Comparison of ENCODE assay signal across 34 cellular contexts in genomic region chr11:112617089-112617407, GRCh38.
"Had no signal": no experiment of that assay in that cellular context is flagged by ENCODE, and none has a peak within 500 bp of the region (broad histone marks: within the 10 kb centered on the region; RNA-seq: fewer than 3 reads in every experiment).

No MANE protein-coding gene starts in this region.

- H3K27me3 ChIP-seq: adrenal gland, body of pancreas, breast epithelium, cardiac muscle cell, colonic mucosa, dorsolateral prefrontal cortex had no signal

- H3K4me1 Mint-ChIP-seq: activated B cell treated with CpG ODN at 0.5 μM for 24 hours; activated naive CD4-positive, alpha-beta T cell treated with anti-CD3 and anti-CD28 coated beads, Interleukin-2, amount 50 U/mL, for 24 hours; activated naive CD8-positive, alpha-beta T cell treated with anti-CD3 and anti-CD28 coated beads for 36 hours; activated naive CD8-positive, alpha-beta T cell treated with anti-CD3 and anti-CD28 coated beads, Interleukin-2, amount 50 U/mL, for 24 hours; activated T-helper 17 cell treated with anti-CD3 and anti-CD28 coated beads, Interleukin-2, amount 50 U/mL, for 72 hours; T-helper 17 cell had no signal

- H3K4me3 Mint-ChIP-seq: activated B cell treated with CpG ODN at 0.5 μM for 24 hours; activated CD8-positive, alpha-beta T cell treated with anti-CD3 and anti-CD28 coated beads for 36 hours; activated naive CD4-positive, alpha-beta T cell treated with anti-CD3 and anti-CD28 coated beads for 36 hours; activated naive CD4-positive, alpha-beta T cell treated with anti-CD3 and anti-CD28 coated beads, Interleukin-2, amount 50 U/mL, for 24 hours; activated naive CD8-positive, alpha-beta T cell treated with anti-CD3 and anti-CD28 coated beads for 36 hours; activated naive CD8-positive, alpha-beta T cell treated with anti-CD3 and anti-CD28 coated beads, Interleukin-2, amount 50 U/mL, for 24 hours; activated T-cell treated with anti-CD3 and anti-CD28 coated beads, Interleukin-2, amount 50 U/mL, for 4 hours; activated T-helper 17 cell treated with anti-CD3 and anti-CD28 coated beads, Interleukin-2, amount 50 U/mL, for 72 hours; endodermal cell; T-helper 17 cell; T-helper 2 cell treated with Interferon-gamma antibody and Interleukin-4, amounts not matched to agents 5 μg/mL and 100 μg/mL, for 36 hours had no signal

- DNase-seq: activated B cell treated with CpG ODN at 0.5 μM for 24 hours; activated CD4-positive, alpha-beta T cell treated with anti-CD3 and anti-CD28 coated beads for 48 hours; activated CD4-positive, alpha-beta T cell treated with anti-CD3 and anti-CD28 coated beads, Interleukin-2, amount 50 U/mL, for 1 hour; activated CD4-positive, alpha-beta T cell treated with anti-CD3 and anti-CD28 coated beads, Interleukin-2, amount 50 U/mL, for 48 hours; activated CD8-positive, alpha-beta memory T cell treated with anti-CD3 and anti-CD28 coated beads for 24 hours; activated CD8-positive, alpha-beta T cell treated with anti-CD3 and anti-CD28 coated beads for 36 hours; activated effector memory CD4-positive, alpha-beta T cell treated with anti-CD3 and anti-CD28 coated beads, Interleukin-2, amount 50 U/mL, for 16 hours; activated naive CD4-positive, alpha-beta T cell treated with anti-CD3 and anti-CD28 coated beads for 36 hours; activated naive CD8-positive, alpha-beta T cell treated with anti-CD3 and anti-CD28 coated beads for 36 hours; activated naive CD8-positive, alpha-beta T cell treated with anti-CD3 and anti-CD28 coated beads, Interleukin-2, amount 50 U/mL, for 24 hours; activated T-cell treated with anti-CD3 and anti-CD28 coated beads, Interleukin-2, amount 50 U/mL, for 4 hours; adrenal gland; amygdala; aorta; body of pancreas; central memory CD4-positive, alpha-beta T cell; cerebellar nuclear complex; colonic mucosa; dorsolateral prefrontal cortex; effector memory CD4-positive, alpha-beta T cell; endodermal cell; foreskin fibroblast; head of caudate nucleus; T-helper 1 cell; T-helper 17 cell; T1000; WERI-Rb-1 had no signal

- H3K36me3 Mint-ChIP-seq: activated naive CD4-positive, alpha-beta T cell treated with anti-CD3 and anti-CD28 coated beads, Interleukin-2, amount 50 U/mL, for 24 hours; activated naive CD8-positive, alpha-beta T cell treated with anti-CD3 and anti-CD28 coated beads for 36 hours had no signal

- H3K27ac ChIP-seq: adrenal gland, body of pancreas, breast epithelium, cardiac muscle cell, colonic mucosa, WERI-Rb-1 had no signal

- H3K27ac Mint-ChIP-seq: activated B cell treated with CpG ODN at 0.5 μM for 24 hours; activated CD8-positive, alpha-beta T cell treated with anti-CD3 and anti-CD28 coated beads for 36 hours; activated naive CD4-positive, alpha-beta T cell treated with anti-CD3 and anti-CD28 coated beads for 36 hours; activated naive CD4-positive, alpha-beta T cell treated with anti-CD3 and anti-CD28 coated beads, Interleukin-2, amount 50 U/mL, for 24 hours; activated naive CD8-positive, alpha-beta T cell treated with anti-CD3 and anti-CD28 coated beads for 36 hours; activated naive CD8-positive, alpha-beta T cell treated with anti-CD3 and anti-CD28 coated beads, Interleukin-2, amount 50 U/mL, for 24 hours; activated T-helper 17 cell treated with anti-CD3 and anti-CD28 coated beads, Interleukin-2, amount 50 U/mL, for 72 hours; endodermal cell; T-helper 17 cell; T-helper 2 cell treated with Interferon-gamma antibody and Interleukin-4, amounts not matched to agents 5 μg/mL and 100 μg/mL, for 36 hours had no signal

- H3K4me3 ChIP-seq: adrenal gland, body of pancreas, breast epithelium, cardiac muscle cell, colonic mucosa, dorsolateral prefrontal cortex had no signal

- H3K9me3 ChIP-seq: adrenal gland, body of pancreas, breast epithelium, colonic mucosa had no signal

- H3K4me1 ChIP-seq: colonic mucosa had no signal

- ATAC-seq: activated CD4-positive, CD25-positive, alpha-beta regulatory T cell treated with anti-CD3 and anti-CD28 coated beads, Interleukin-2, amount 50 U/mL, for 24 hours; activated CD8-positive, alpha-beta T cell treated with anti-CD3 and anti-CD28 coated beads for 36 hours; activated naive CD8-positive, alpha-beta T cell treated with anti-CD3 and anti-CD28 coated beads, Interleukin-2, amount 50 U/mL, for 24 hours; activated T-cell treated with anti-CD3 and anti-CD28 coated beads, Interleukin-2, amount 50 U/mL, for 4 hours; activated T-helper 17 cell treated with anti-CD3 and anti-CD28 coated beads, Interleukin-2, amount 50 U/mL, for 72 hours; body of pancreas; T-helper 17 cell had no signal

- H3K36me3 ChIP-seq: adrenal gland, breast epithelium, cardiac muscle cell, colonic mucosa, WERI-Rb-1 had no signal

- FAIRE-seq: frontal cortex had no signal

- H3K9me3 Mint-ChIP-seq: activated B cell treated with CpG ODN at 0.5 μM for 24 hours; activated CD8-positive, alpha-beta T cell treated with anti-CD3 and anti-CD28 coated beads for 36 hours; activated naive CD4-positive, alpha-beta T cell treated with anti-CD3 and anti-CD28 coated beads for 36 hours; activated naive CD4-positive, alpha-beta T cell treated with anti-CD3 and anti-CD28 coated beads, Interleukin-2, amount 50 U/mL, for 24 hours; activated naive CD8-positive, alpha-beta T cell treated with anti-CD3 and anti-CD28 coated beads for 36 hours; activated naive CD8-positive, alpha-beta T cell treated with anti-CD3 and anti-CD28 coated beads, Interleukin-2, amount 50 U/mL, for 24 hours; activated T-cell treated with anti-CD3 and anti-CD28 coated beads, Interleukin-2, amount 50 U/mL, for 4 hours; activated T-helper 17 cell treated with anti-CD3 and anti-CD28 coated beads, Interleukin-2, amount 50 U/mL, for 72 hours; T-helper 2 cell treated with Interferon-gamma antibody and Interleukin-4, amounts not matched to agents 5 μg/mL and 100 μg/mL, for 36 hours had no signal
